ENCODE assay signal across 1 cellular context in the genomic region with DNA sequence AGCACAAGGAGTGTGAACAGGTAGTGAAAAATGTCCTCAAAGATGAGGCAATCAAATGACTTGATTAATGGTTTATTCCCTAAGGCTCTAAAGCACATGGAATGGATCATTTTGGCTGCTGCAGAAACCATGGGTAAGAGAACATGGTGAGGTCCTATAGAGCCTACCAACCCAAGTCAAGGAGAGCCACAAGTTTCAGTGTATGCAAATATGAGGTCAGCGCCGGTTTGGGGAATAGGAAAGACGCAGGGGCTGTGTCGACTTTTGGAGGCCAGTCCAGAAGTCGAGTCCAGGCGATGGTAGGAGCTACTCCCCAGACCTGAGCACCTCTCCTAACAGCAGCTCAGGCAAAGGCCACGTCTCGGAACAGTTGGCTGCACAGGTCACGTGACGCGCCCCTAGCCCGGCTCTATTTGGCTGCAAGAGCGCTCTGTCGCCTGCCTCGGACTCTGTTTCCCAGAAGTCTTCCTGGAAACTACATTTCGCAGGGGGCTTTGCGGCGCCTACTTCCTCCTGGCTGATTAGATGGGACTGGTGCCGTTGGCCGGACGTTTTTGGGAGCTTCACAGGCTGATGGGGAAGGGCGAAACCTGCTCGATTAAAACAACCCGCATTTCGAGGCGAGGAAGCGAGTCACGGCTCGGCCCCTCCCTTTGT.
TF ChIP-seq lines count a peak whose summit lies in the region.

No MANE protein-coding gene starts in this region.

TF ChIP-seq in K562, 482 proteins besides CTCF, POLR2A, EP300 and RAD21 (continued from another document and continues in another):
- TF ChIP-seq BACH1 (tag; IDR thresholded peaks at IDR 0.05): no peak
- TF ChIP-seq IRF2 (CRISPR knock-in tag; IDR thresholded peaks at IDR 0.05): no peak
- no peak for TF ChIP-seq ELF2 (CRISPR knock-in tag; IDR thresholded peaks at IDR 0.05)
- no peak for TF ChIP-seq DIDO1 (tag; IDR thresholded peaks at IDR 0.05; ENCODE audit: low read depth)
- TF ChIP-seq NR2C2 (CRISPR knock-in tag; IDR thresholded peaks at IDR 0.05): no peak
- peak; percentile 64; the same call in 1 of the 2 replicates for TF ChIP-seq NR2C2 (tag; IDR thresholded peaks at IDR 0.05)
- TF ChIP-seq RCOR1 (IDR thresholded peaks at IDR 0.05; ENCODE audit: borderline replicate concordance in 1 of 2, low read depth in 2 of 2, low read length in 2 of 2): no peak
- TF ChIP-seq MCM3 (IDR thresholded peaks at IDR 0.05): no peak
- TF ChIP-seq FOXA3 (CRISPR knock-in tag; conservative IDR thresholded peaks at IDR 0.05 in 1 of 2, IDR thresholded peaks at IDR 0.05 in 1 of 2): no peak
- TF ChIP-seq ZNF408 (CRISPR knock-in tag; IDR thresholded peaks at IDR 0.05; ENCODE audit: low read depth): no peak
- TF ChIP-seq GABPB2 (CRISPR knock-in tag; conservative IDR thresholded peaks at IDR 0.05): no peak
- TF ChIP-seq NFE2 (IDR thresholded peaks at IDR 0.05; ENCODE audit: low read depth): no peak
- TF ChIP-seq NFYB (IDR thresholded peaks at IDR 0.05; ENCODE audit: extremely low read depth, insufficient read length): no peak
- TF ChIP-seq ZNF354B (CRISPR knock-in tag; IDR thresholded peaks at IDR 0.05): no peak
- TF ChIP-seq, protein P1, sequence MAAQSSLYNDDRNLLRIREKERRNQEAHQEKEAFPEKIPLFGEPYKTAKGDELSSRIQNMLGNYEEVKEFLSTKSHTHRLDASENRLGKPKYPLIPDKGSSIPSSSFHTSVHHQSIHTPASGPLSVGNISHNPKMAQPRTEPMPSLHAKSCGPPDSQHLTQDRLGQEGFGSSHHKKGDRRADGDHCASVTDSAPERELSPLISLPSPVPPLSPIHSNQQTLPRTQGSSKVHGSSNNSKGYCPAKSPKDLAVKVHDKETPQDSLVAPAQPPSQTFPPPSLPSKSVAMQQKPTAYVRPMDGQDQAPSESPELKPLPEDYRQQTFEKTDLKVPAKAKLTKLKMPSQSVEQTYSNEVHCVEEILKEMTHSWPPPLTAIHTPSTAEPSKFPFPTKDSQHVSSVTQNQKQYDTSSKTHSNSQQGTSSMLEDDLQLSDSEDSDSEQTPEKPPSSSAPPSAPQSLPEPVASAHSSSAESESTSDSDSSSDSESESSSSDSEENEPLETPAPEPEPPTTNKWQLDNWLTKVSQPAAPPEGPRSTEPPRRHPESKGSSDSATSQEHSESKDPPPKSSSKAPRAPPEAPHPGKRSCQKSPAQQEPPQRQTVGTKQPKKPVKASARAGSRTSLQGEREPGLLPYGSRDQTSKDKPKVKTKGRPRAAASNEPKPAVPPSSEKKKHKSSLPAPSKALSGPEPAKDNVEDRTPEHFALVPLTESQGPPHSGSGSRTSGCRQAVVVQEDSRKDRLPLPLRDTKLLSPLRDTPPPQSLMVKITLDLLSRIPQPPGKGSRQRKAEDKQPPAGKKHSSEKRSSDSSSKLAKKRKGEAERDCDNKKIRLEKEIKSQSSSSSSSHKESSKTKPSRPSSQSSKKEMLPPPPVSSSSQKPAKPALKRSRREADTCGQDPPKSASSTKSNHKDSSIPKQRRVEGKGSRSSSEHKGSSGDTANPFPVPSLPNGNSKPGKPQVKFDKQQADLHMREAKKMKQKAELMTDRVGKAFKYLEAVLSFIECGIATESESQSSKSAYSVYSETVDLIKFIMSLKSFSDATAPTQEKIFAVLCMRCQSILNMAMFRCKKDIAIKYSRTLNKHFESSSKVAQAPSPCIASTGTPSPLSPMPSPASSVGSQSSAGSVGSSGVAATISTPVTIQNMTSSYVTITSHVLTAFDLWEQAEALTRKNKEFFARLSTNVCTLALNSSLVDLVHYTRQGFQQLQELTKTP (IDR thresholded peaks at IDR 0.05; ENCODE audit: low read depth in 1 of 2, partially characterized antibody in 2 of 2): peak in 1 of 2 experiments; percentile 94
- no peak for TF ChIP-seq KDM1A (IDR thresholded peaks at IDR 0.05)
- TF ChIP-seq, protein P2, sequence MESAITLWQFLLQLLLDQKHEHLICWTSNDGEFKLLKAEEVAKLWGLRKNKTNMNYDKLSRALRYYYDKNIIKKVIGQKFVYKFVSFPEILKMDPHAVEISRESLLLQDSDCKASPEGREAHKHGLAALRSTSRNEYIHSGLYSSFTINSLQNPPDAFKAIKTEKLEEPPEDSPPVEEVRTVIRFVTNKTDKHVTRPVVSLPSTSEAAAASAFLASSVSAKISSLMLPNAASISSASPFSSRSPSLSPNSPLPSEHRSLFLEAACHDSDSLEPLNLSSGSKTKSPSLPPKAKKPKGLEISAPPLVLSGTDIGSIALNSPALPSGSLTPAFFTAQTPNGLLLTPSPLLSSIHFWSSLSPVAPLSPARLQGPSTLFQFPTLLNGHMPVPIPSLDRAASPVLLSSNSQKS (CRISPR knock-in tag; IDR thresholded peaks at IDR 0.05): no peak
- no peak for TF ChIP-seq THRAP3 (IDR thresholded peaks at IDR 0.05; ENCODE audit: borderline replicate concordance)
- no peak for TF ChIP-seq MECOM (CRISPR knock-in tag; IDR thresholded peaks at IDR 0.05)
- TF ChIP-seq MAFF (IDR thresholded peaks at IDR 0.05; ENCODE audit: low read length): no peak
- TF ChIP-seq SRSF3 (IDR thresholded peaks at IDR 0.05; ENCODE audit: insufficient read depth, low read length): no peak
- no peak for TF ChIP-seq ZNF133 (CRISPR knock-in tag; IDR thresholded peaks at IDR 0.05)
- no peak for TF ChIP-seq TBP (optimal IDR thresholded peaks at IDR 0.05; ENCODE audit: low read depth, low read length)
- no peak for TF ChIP-seq EGR1 (conservative IDR thresholded peaks at IDR 0.05)
- no peak for TF ChIP-seq NELFE (IDR thresholded peaks at IDR 0.05; ENCODE audit: insufficient read depth, insufficient read length)
- 0 out of 2 replicates have a peak, but pooled peaks have one; percentile 11 for TF ChIP-seq FOSL1 (tag; conservative IDR thresholded peaks at IDR 0.05)
- TF ChIP-seq, protein P3, sequence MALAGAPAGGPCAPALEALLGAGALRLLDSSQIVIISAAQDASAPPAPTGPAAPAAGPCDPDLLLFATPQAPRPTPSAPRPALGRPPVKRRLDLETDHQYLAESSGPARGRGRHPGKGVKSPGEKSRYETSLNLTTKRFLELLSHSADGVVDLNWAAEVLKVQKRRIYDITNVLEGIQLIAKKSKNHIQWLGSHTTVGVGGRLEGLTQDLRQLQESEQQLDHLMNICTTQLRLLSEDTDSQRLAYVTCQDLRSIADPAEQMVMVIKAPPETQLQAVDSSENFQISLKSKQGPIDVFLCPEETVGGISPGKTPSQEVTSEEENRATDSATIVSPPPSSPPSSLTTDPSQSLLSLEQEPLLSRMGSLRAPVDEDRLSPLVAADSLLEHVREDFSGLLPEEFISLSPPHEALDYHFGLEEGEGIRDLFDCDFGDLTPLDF (CRISPR knock-in tag; IDR thresholded peaks at IDR 0.05): no peak
- no peak for TF ChIP-seq MTA2 (IDR thresholded peaks at IDR 0.05; ENCODE audit: low read depth)
- TF ChIP-seq JUN (IDR thresholded peaks at IDR 0.05; ENCODE audit: borderline replicate concordance, low read depth, low read length): no peak
- TF ChIP-seq JUN (CRISPR knock-in tag; IDR thresholded peaks at IDR 0.05; ENCODE audit: borderline replicate concordance): no peak
- no peak for TF ChIP-seq SAFB (IDR thresholded peaks at IDR 0.05; ENCODE audit: borderline replicate concordance, low read depth, low read length)
- TF ChIP-seq ETV5 (CRISPR knock-in tag; IDR thresholded peaks at IDR 0.05; ENCODE audit: low read depth): 0 out of 2 replicates have a peak, but pooled peaks have one; percentile 35
- TF ChIP-seq PHF20 (IDR thresholded peaks at IDR 0.05; ENCODE audit: partially characterized antibody): no peak
- TF ChIP-seq, protein P4, sequence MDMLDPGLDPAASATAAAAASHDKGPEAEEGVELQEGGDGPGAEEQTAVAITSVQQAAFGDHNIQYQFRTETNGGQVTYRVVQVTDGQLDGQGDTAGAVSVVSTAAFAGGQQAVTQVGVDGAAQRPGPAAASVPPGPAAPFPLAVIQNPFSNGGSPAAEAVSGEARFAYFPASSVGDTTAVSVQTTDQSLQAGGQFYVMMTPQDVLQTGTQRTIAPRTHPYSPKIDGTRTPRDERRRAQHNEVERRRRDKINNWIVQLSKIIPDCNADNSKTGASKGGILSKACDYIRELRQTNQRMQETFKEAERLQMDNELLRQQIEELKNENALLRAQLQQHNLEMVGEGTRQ (CRISPR knock-in tag; IDR thresholded peaks at IDR 0.05): peak; percentile 97
- TF ChIP-seq, protein P5, sequence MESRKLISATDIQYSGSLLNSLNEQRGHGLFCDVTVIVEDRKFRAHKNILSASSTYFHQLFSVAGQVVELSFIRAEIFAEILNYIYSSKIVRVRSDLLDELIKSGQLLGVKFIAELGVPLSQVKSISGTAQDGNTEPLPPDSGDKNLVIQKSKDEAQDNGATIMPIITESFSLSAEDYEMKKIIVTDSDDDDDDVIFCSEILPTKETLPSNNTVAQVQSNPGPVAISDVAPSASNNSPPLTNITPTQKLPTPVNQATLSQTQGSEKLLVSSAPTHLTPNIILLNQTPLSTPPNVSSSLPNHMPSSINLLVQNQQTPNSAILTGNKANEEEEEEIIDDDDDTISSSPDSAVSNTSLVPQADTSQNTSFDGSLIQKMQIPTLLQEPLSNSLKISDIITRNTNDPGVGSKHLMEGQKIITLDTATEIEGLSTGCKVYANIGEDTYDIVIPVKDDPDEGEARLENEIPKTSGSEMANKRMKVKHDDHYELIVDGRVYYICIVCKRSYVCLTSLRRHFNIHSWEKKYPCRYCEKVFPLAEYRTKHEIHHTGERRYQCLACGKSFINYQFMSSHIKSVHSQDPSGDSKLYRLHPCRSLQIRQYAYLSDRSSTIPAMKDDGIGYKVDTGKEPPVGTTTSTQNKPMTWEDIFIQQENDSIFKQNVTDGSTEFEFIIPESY (CRISPR knock-in tag; IDR thresholded peaks at IDR 0.05): no peak
- TF ChIP-seq CBX2 (IDR thresholded peaks at IDR 0.05; ENCODE audit: insufficient read depth, low read length, poor library complexity, severe bottlenecking): no peak
- no peak for TF ChIP-seq ZFX (CRISPR knock-in tag; IDR thresholded peaks at IDR 0.05)
- no peak for TF ChIP-seq LEF1 (IDR thresholded peaks at IDR 0.05)
- no peak for TF ChIP-seq ZFP30 (CRISPR knock-in tag; IDR thresholded peaks at IDR 0.05; ENCODE audit: borderline replicate concordance)
- TF ChIP-seq, protein P6, sequence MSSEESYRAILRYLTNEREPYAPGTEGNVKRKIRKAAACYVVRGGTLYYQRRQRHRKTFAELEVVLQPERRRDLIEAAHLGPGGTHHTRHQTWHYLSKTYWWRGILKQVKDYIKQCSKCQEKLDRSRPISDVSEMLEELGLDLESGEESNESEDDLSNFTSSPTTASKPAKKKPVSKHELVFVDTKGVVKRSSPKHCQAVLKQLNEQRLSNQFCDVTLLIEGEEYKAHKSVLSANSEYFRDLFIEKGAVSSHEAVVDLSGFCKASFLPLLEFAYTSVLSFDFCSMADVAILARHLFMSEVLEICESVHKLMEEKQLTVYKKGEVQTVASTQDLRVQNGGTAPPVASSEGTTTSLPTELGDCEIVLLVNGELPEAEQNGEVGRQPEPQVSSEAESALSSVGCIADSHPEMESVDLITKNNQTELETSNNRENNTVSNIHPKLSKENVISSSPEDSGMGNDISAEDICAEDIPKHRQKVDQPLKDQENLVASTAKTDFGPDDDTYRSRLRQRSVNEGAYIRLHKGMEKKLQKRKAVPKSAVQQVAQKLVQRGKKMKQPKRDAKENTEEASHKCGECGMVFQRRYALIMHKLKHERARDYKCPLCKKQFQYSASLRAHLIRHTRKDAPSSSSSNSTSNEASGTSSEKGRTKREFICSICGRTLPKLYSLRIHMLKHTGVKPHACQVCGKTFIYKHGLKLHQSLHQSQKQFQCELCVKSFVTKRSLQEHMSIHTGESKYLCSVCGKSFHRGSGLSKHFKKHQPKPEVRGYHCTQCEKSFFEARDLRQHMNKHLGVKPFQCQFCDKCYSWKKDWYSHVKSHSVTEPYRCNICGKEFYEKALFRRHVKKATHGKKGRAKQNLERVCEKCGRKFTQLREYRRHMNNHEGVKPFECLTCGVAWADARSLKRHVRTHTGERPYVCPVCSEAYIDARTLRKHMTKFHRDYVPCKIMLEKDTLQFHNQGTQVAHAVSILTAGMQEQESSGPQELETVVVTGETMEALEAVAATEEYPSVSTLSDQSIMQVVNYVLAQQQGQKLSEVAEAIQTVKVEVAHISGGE (CRISPR knock-in tag; IDR thresholded peaks at IDR 0.05): no peak
- TF ChIP-seq NFIC (IDR thresholded peaks at IDR 0.05): no peak
- no peak for TF ChIP-seq ZNF174 (CRISPR knock-in tag; IDR thresholded peaks at IDR 0.05)
- TF ChIP-seq KAT2B (IDR thresholded peaks at IDR 0.05; ENCODE audit: low read depth, low read length): no peak
- TF ChIP-seq EWSR1 (IDR thresholded peaks at IDR 0.05; ENCODE audit: borderline replicate concordance, low read depth, partially characterized antibody): no peak
- no peak for TF ChIP-seq ZNF507 (tag; conservative IDR thresholded peaks at IDR 0.05)
- no peak for TF ChIP-seq PRPF4 (IDR thresholded peaks at IDR 0.05; ENCODE audit: insufficient read depth, low read depth, low read length, poor library complexity, severe bottlenecking)
- no peak for TF ChIP-seq EZH2 (IDR thresholded peaks at IDR 0.05; ENCODE audit: borderline replicate concordance, low read depth, low read length)
- no peak for TF ChIP-seq ZNF184 (CRISPR knock-in tag; IDR thresholded peaks at IDR 0.05)
- TF ChIP-seq, protein P7, sequence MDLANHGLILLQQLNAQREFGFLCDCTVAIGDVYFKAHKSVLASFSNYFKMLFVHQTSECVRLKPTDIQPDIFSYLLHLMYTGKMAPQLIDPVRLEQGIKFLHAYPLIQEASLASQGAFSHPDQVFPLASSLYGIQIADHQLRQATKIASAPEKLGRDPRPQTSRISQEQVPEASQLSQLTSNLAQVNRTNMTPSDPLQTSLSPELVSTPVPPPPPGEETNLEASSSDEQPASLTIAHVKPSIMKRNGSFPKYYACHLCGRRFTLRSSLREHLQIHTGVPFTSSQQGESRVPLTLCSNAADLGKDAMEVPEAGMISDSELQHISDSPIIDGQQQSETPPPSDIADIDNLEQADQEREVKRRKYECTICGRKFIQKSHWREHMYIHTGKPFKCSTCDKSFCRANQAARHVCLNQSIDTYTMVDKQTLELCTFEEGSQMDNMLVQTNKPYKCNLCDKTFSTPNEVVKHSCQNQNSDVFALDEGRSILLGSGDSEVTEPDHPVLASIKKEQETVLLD (IDR thresholded peaks at IDR 0.05): no peak
- TF ChIP-seq MAZ (CRISPR knock-in tag; conservative IDR thresholded peaks at IDR 0.05 in 1 of 2, IDR thresholded peaks at IDR 0.05 in 1 of 2): no peak
- TF ChIP-seq SLC30A9 (CRISPR knock-in tag; IDR thresholded peaks at IDR 0.05): no peak
- no peak for TF ChIP-seq SAFB2 (IDR thresholded peaks at IDR 0.05; ENCODE audit: borderline replicate concordance, low read depth, low read length, severe bottlenecking)
- TF ChIP-seq BHLHE40 (IDR thresholded peaks at IDR 0.05; ENCODE audit: low read length): peak; percentile 93
- TF ChIP-seq, protein P8, sequence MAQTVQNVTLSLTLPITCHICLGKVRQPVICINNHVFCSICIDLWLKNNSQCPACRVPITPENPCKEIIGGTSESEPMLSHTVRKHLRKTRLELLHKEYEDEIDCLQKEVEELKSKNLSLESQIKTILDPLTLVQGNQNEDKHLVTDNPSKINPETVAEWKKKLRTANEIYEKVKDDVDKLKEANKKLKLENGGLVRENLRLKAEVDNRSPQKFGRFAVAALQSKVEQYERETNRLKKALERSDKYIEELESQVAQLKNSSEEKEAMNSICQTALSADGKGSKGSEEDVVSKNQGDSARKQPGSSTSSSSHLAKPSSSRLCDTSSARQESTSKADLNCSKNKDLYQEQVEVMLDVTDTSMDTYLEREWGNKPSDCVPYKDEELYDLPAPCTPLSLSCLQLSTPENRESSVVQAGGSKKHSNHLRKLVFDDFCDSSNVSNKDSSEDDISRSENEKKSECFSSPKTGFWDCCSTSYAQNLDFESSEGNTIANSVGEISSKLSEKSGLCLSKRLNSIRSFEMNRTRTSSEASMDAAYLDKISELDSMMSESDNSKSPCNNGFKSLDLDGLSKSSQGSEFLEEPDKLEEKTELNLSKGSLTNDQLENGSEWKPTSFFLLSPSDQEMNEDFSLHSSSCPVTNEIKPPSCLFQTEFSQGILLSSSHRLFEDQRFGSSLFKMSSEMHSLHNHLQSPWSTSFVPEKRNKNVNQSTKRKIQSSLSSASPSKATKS (CRISPR knock-in tag; IDR thresholded peaks at IDR 0.05): no peak
- no peak for TF ChIP-seq ZNF217 (CRISPR knock-in tag; IDR thresholded peaks at IDR 0.05)
